ENCODE assay signal across 25 cellular contexts in the genomic region with DNA sequence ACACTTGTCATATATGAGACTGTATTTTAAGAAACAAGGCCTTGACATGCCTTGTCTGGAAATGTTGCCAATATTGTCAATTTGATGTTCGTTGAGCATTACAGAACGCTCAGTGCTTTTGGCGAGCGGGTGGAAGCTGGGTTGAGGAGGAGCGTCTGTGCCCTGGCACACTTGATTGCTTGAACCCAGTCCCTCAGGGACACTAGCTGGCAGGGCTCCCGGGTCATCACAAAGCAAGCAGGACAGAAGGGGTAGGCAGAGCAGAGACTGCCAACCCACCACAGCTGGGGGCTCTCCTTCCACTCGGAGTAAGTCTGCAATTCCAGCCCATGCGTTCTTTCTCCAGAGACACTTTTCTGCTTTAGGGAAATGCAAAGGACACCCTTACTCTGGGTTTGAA.
"Had no signal": no experiment of that assay in that cellular context is flagged by ENCODE, and none has a peak within 500 bp of the region (broad histone marks: within the 10 kb centered on the region; RNA-seq: fewer than 3 reads in every experiment).

No MANE protein-coding gene starts in this region.

- H3K27me3 Mint-ChIP-seq: activated CD4-positive, alpha-beta memory T cell treated with anti-CD3 and anti-CD28 coated beads for 36 hours; activated CD4-positive, alpha-beta T cell treated with anti-CD3 and anti-CD28 coated beads, Interleukin-2, amount 10 ng/mL, durations not matched to agents 7 days and 5 days; activated naive CD4-positive, alpha-beta T cell treated with anti-CD3 and anti-CD28 coated beads, Interleukin-2, amount 10 ng/mL, durations not matched to agents 7 days and 5 days; activated naive CD8-positive, alpha-beta T cell treated with anti-CD3 and anti-CD28 coated beads for 36 hours; IgD-negative memory B cell had no signal

- H3K4me1 Mint-ChIP-seq: activated CD4-positive, alpha-beta T cell treated with anti-CD3 and anti-CD28 coated beads, Interleukin-2, amount 10 ng/mL, durations not matched to agents 7 days and 5 days; activated naive CD4-positive, alpha-beta T cell treated with anti-CD3 and anti-CD28 coated beads, Interleukin-2, amount 10 ng/mL, durations not matched to agents 7 days and 5 days had no signal

- H3K9me3 Mint-ChIP-seq: activated CD4-positive, alpha-beta memory T cell treated with anti-CD3 and anti-CD28 coated beads for 36 hours; activated CD4-positive, alpha-beta T cell treated with anti-CD3 and anti-CD28 coated beads, Interleukin-2, amount 10 ng/mL, durations not matched to agents 7 days and 5 days; activated naive CD4-positive, alpha-beta T cell treated with anti-CD3 and anti-CD28 coated beads, Interleukin-2, amount 10 ng/mL, durations not matched to agents 7 days and 5 days; activated naive CD8-positive, alpha-beta T cell treated with anti-CD3 and anti-CD28 coated beads for 36 hours; activated T-cell treated with anti-CD3 and anti-CD28 coated beads, Interleukin-2, amount 50 U/mL, for 72 hours; activated T-helper 2 cell treated with anti-CD3 and anti-CD28 coated beads, Interferon-gamma antibody, Interleukin-2, Interleukin-4, amounts not matched to agents 10 μg/mL and 5 μg/mL and 100 μg/mL, durations not matched to agents 14 hours and 24 hours and 36 hours; IgD-negative memory B cell had no signal

- H3K27me3 ChIP-seq: brain microvascular endothelial cell, cardiac muscle cell had no signal

- H3K4me3 ChIP-seq: cardiac muscle cell, SK-N-MC had no signal

- H3K36me3 ChIP-seq: brain microvascular endothelial cell, cardiac muscle cell had no signal

- H3K36me3 Mint-ChIP-seq: activated CD4-positive, alpha-beta memory T cell treated with anti-CD3 and anti-CD28 coated beads for 36 hours; activated naive CD4-positive, alpha-beta T cell treated with anti-CD3 and anti-CD28 coated beads, Interleukin-2, amount 10 ng/mL, durations not matched to agents 7 days and 5 days had no signal

- ATAC-seq: activated T-cell treated with anti-CD3 and anti-CD28 coated beads, Interleukin-2, amount 50 U/mL, for 72 hours; PC-3 had no signal

- DNase-seq: activated CD4-positive, alpha-beta memory T cell treated with anti-CD3 and anti-CD28 coated beads for 36 hours; activated CD4-positive, alpha-beta T cell treated with anti-CD3 and anti-CD28 coated beads, Interleukin-2, amount 10 ng/mL, durations not matched to agents 7 days and 5 days; activated CD4-positive, CD25-positive, alpha-beta regulatory T cell; activated CD8-positive, alpha-beta memory T cell treated with anti-CD3 and anti-CD28 coated beads for 24 hours; activated gamma-delta T cell treated with Interleukin-2 at 50 U/mL for 16 hours; activated naive CD4-positive, alpha-beta T cell treated with anti-CD3 and anti-CD28 coated beads, Interleukin-2, amount 10 ng/mL, durations not matched to agents 7 days and 5 days; activated naive CD8-positive, alpha-beta T cell treated with anti-CD3 and anti-CD28 coated beads for 36 hours; activated T-cell treated with anti-CD3 and anti-CD28 coated beads for 4 hours; activated T-cell treated with anti-CD3 and anti-CD28 coated beads, Interleukin-2, amount 50 U/mL, for 72 hours; brain microvascular endothelial cell; KG1; NCI-H1105; NCI-H1436; NCI-H2029; NCI-H2107; NCI-H2227 treated with DMSO at 0.1 percent for 48 hours; NCI-H510A; NCI-H526 treated with DMSO at 0.1 percent for 48 hours; PC-3; T-helper 1 cell had no signal

- H3K27ac ChIP-seq: brain microvascular endothelial cell, cardiac muscle cell, SK-N-MC, VCaP had no signal

- H3K4me3 Mint-ChIP-seq: activated CD4-positive, alpha-beta memory T cell treated with anti-CD3 and anti-CD28 coated beads for 36 hours; activated CD4-positive, alpha-beta T cell treated with anti-CD3 and anti-CD28 coated beads, Interleukin-2, amount 10 ng/mL, durations not matched to agents 7 days and 5 days; activated naive CD4-positive, alpha-beta T cell treated with anti-CD3 and anti-CD28 coated beads, Interleukin-2, amount 10 ng/mL, durations not matched to agents 7 days and 5 days; activated naive CD8-positive, alpha-beta T cell treated with anti-CD3 and anti-CD28 coated beads for 36 hours; activated T-cell treated with anti-CD3 and anti-CD28 coated beads, Interleukin-2, amount 50 U/mL, for 72 hours; IgD-negative memory B cell had no signal
